In the genomic region with DNA sequence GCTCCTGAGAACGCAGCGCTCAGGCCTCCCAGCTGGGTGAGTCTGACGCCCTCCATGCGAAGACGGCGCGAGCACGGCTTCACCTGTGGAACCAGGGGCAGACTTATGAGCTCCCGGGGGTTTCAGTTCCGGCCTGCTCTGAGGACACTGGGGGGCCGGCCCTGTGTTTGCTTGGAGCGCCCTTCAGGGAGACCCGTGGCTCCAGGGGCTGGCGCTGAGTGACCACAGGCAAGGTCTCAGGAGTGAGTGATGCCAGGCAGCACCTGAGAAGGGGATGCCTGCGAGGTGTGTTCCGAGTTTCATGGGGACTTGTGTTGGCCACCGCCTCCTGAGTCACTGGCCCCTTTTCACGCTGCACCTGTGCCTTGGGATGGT, we compare ENCODE assay signal across 16 cellular contexts.
"Had no signal": no experiment of that assay in that cellular context is flagged by ENCODE, and none has a peak within 500 bp of the region (broad histone marks: within the 10 kb centered on the region; RNA-seq: fewer than 3 reads in every experiment).

No MANE protein-coding gene starts in this region.

- H3K4me3 ChIP-seq: sigmoid colon, thoracic aorta had no signal

- H3K27ac ChIP-seq: brain microvascular endothelial cell, parathyroid adenoma, sigmoid colon, thoracic aorta, VCaP had no signal

- H3K9me3 ChIP-seq: sigmoid colon, thoracic aorta had no signal

- DNase-seq: activated CD4-positive, alpha-beta T cell treated with anti-CD3 and anti-CD28 coated beads, Interleukin-2, amount 50 U/mL, for 1 hour; activated CD4-positive, CD25-positive, alpha-beta regulatory T cell treated with anti-CD3 and anti-CD28 coated beads, Interleukin-2, amount 50 U/mL, for 72 hours; activated CD8-positive, alpha-beta memory T cell treated with anti-CD3 and anti-CD28 coated beads, Interleukin-2, amount 50 U/mL, for 4 hours; activated naive CD4-positive, alpha-beta T cell treated with anti-CD3 and anti-CD28 coated beads for 36 hours; activated naive CD8-positive, alpha-beta T cell treated with anti-CD3 and anti-CD28 coated beads, Interleukin-2, amount 50 U/mL, for 24 hours; activated T-cell treated with anti-CD3 and anti-CD28 coated beads, Interleukin-2, amount 50 U/mL, for 4 hours; brain microvascular endothelial cell; cortex of kidney; natural killer cell; sigmoid colon; stimulated activated CD4-positive, alpha-beta T cell treated with anti-CD3 and anti-CD28 coated beads, Interleukin-4, amount 100 ng/mL, for 4 hours; T-helper 2 cell had no signal

- H3K36me3 ChIP-seq: brain microvascular endothelial cell, sigmoid colon, thoracic aorta had no signal

- H3K4me1 ChIP-seq: parathyroid adenoma had no signal

- ATAC-seq: activated naive CD8-positive, alpha-beta T cell treated with anti-CD3 and anti-CD28 coated beads, Interleukin-2, amount 50 U/mL, for 24 hours; activated T-cell treated with anti-CD3 and anti-CD28 coated beads, Interleukin-2, amount 50 U/mL, for 4 hours; natural killer cell; stimulated activated memory B cell treated with anti-CD40 and anti-IgM and Interleukin-4, amounts not matched to agents 10 μg/mL and 1 μg/mL and 100 μg/mL, for 72 hours had no signal
